In the genomic region with DNA sequence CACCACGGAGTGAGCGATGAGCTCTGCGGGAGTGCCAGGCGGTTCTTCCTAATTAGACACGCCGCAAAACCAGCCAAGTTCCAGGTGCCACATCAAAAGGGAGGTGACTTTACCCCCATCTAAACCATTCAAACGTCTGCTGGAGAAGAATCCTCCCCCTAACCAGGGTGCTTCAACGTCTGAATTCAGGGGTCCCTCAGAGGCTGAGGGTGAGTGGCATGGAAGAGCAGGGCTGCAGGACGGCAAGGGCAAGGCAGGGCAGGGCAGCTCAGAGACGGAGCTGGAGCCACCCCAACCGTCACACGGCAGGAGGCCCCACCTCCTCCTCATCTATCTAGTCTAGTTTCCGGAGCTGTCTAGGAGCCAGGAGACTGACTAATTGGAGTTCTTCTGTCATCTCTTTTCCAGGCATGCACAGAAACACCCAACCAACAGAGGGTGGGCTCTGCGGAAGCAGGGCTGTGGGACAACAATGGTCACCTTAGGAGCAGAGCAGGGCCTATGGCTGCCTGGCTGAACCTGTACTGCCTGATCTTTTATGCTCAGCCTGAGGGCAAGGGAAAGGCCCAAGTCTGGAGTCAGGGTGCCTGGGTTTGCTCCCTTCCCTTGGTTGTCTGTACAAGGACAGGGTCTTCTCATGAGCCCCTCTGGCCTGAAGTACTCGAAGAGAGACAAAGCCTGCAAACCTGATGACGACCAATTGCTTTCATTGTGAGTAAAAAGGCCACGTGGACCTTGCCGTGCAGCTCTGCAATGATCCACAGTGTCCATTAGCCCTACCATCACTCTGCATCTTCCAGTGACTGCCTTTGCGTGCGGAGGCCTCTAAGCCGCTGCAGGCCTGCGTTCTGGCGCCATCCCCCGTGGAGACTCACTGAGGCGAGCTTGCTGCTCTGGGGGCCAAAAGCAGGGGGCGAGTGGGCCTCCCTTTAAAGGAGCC, we compare ENCODE assay signal across 9 cellular contexts.
DNase-seq lines count a peak whose midpoint lies in the region; ATAC-seq lines count a peak whose summit lies in the region.
"Had no signal": no experiment of that assay in that cellular context is flagged by ENCODE, and none has a peak within 500 bp of the region (broad histone marks: within the 10 kb centered on the region; RNA-seq: fewer than 3 reads in every experiment).

No MANE protein-coding gene starts in this region.

- H3K9me3 ChIP-seq in mesodermal cell (ENCODE audit: control insufficient read depth, low read length), result no peaks in the 10 kb centered on the region

- peaks cover 29% of the 10 kb centered on the region for H3K4me1 ChIP-seq in mesodermal cell (ENCODE audit: control insufficient read depth, insufficient read depth, low read length, poor library complexity, severe bottlenecking)

- DNase-seq in GM04504 (ENCODE audit: low read depth) (peak; percentile 69), NCI-H2196 (lab: John Stamatoyannopoulos, UW; ENCODE audit: unreplicated experiment) (peak; percentile 77), cerebellum (ENCODE audit: low spot score) (peak; percentile 21), NCI-H1930 (lab: John Stamatoyannopoulos, UW) (no peak)
- DNase-seq: activated effector memory CD4-positive, alpha-beta T cell treated with Interleukin-2 at 50 U/mL for 16 hours had no signal

- H3K36me3 ChIP-seq in mesodermal cell (ENCODE audit: control insufficient read depth, insufficient read depth, low read length), result peaks cover 38% of the 10 kb centered on the region

- ATAC-seq in GM18870 (IDR thresholded peaks at IDR 0.05; ENCODE audit: unreplicated experiment) (no peak), GM18517 (IDR thresholded peaks at IDR 0.05; ENCODE audit: unreplicated experiment) (no peak), HG02884 (IDR thresholded peaks at IDR 0.05; ENCODE audit: unreplicated experiment) (no peak)

- 88 to 94% methylated on average over 21 to 22 of the region's 26 CpGs for WGBS in mesodermal cell (ENCODE audit: insufficient coverage in 2 of 2), 2 experiments

- H3K27ac ChIP-seq in mesodermal cell (ENCODE audit: low read depth, low read length, severe bottlenecking), result peak overlapping the region; percentile 10

- H3K4me3 ChIP-seq in mesodermal cell (ENCODE audit: extremely low read depth, insufficient read depth, low read length, poor library complexity, severe bottlenecking), result no peak overlapping the region

Comparison
In these comparisons a context has a peak if more than half of its experiments do, and no peak if none do; other contexts are left out.
1. DNase-seq: peak in GM04504 (single experiment), NCI-H2196 (single experiment) and cerebellum (single experiment); none in NCI-H1930 (0 of 2).